9 cellular contexts compared by ENCODE assay signal in the genomic region with DNA sequence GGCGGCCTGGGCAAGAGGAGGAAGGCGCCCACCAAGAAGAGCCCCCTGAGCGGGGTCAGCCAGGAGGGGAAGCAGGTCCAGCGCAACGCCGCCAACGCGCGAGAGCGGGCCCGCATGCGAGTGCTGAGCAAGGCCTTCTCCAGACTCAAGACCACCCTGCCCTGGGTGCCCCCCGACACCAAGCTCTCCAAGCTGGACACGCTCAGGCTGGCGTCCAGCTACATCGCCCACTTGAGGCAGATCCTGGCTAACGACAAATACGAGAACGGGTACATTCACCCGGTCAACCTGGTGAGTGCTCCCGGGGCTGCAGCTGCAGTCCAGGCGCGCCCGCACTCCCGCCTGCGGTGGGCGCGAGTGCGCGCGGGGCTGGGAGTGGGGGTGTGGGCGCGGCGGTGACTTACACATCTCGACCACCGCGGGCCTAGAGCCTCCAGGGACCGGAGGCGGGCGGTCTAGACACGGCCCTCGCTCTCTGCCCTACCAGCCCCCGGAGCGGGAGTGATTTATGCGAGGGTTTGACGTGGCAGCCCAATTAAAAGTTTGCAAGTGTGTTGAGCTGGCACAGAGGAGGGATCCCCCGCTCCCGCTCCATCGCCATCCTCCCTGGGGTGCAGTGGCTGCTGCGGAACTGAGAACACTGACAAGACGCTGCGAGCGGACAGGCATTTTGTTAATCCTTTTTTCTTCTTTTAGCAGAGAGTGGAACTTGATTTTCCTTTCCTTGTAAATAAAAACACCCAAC. TPM values are rescaled to one million over a fixed set of nuclear protein-coding genes. Genes with fewer than 3 reads are reported as not detected.
A peak's percentile ranks its signal among the peaks of the same experiment; 100 is the strongest.
DNase-seq lines count a peak whose midpoint lies in the region; ATAC-seq and TF ChIP-seq lines count a peak whose summit lies in the region.
"Had no signal": no experiment of that assay in that cellular context is flagged by ENCODE, and none has a peak within 500 bp of the region (broad histone marks: within the 10 kb centered on the region; RNA-seq: fewer than 3 reads in every experiment).

No MANE protein-coding gene starts in this region.

- RAD21 ChIA-PET in HCT116 (lab: Charles Lee; ENCODE audit: low non-redundant PET in 1 of 2, low total read pairs in 2 of 2, uncharacterized antibody in 2 of 2, unreplicated experiment in 2 of 2): no interaction called here

- no peak for DNase-seq in HCT116 (ENCODE audit: low read depth, low spot score)
- DNase-seq in astrocyte of the cerebellum (ENCODE audit: low read depth): no peak
- no peak for DNase-seq in skeletal muscle cell (ENCODE audit: low read depth)
- no peak for DNase-seq in activated effector memory CD4-positive, alpha-beta T cell treated with anti-CD3 and anti-CD28 coated beads, Interleukin-2, amount 50 U/mL, for 16 hours
- no peak for DNase-seq in NCI-H524 treated with DMSO at 0.1 percent for 48 hours (lab: John Stamatoyannopoulos, UW)
- DNase-seq in activated effector memory CD4-positive, alpha-beta T cell treated with Interleukin-2 at 50 U/mL for 16 hours: no peak
- DNase-seq in caudate nucleus (lab: John Stamatoyannopoulos, UW): no peak

- peak overlapping the region; percentile 32 for H3K4me2 ChIP-seq in HCT116 (ENCODE audit: low read length)

- H3K27ac ChIP-seq in HCT116 (ENCODE audit: low read depth, low read length) (peak overlapping the region; percentile 11; the same call in 1 of the 2 replicates), caudate nucleus (ENCODE audit: low read depth, low read length) (no peak overlapping the region)
- H3K27ac ChIP-seq: skin epidermis had no signal

- H3K79me2 ChIP-seq in HCT116 (ENCODE audit: insufficient read depth, low read length): no peaks in the 10 kb centered on the region

- POLR2A ChIA-PET in HCT116 (lab: Charles Lee): no interaction called here

- H3K27me3 ChIP-seq in HCT116 (ENCODE audit: insufficient read depth, low read length): peaks cover 6% of the 10 kb centered on the region; the same call in 1 of the 2 replicates
- H3K27me3 ChIP-seq in iPS-15b (ENCODE audit: control insufficient read depth, insufficient read depth, low read length): peaks cover 95% of the 10 kb centered on the region

- no peak overlapping the region for H3K4me3 ChIP-seq in HCT116 (replicated peaks in 1 of 2; ENCODE audit: low read depth in 1 of 2, low read length in 2 of 2)
- H3K4me3 ChIP-seq in astrocyte of the cerebellum (ENCODE audit: low read depth, low read length): peak overlapping the region; percentile 48
- H3K4me3 ChIP-seq in iPS-15b (ENCODE audit: low read depth, low read length): peak overlapping the region; percentile 82
- peak overlapping the region; percentile 41 for H3K4me3 ChIP-seq in skeletal muscle cell (ENCODE audit: low read depth, low read length)
- H3K4me3 ChIP-seq: skin epidermis had no signal

- no peak for TF ChIP-seq POLR2A in HCT116 (IDR thresholded peaks at IDR 0.05; ENCODE audit: borderline replicate concordance, extremely low read depth, insufficient read depth, insufficient read length)

- in situ Hi-C loops in astrocyte of the cerebellum (cut with HindIII; ENCODE audit: low sequenced_read_pairs): no loop called here

- H3K9me3 ChIP-seq in HCT116 (ENCODE audit: control insufficient read depth in 1 of 2, insufficient read depth in 1 of 2, low read depth in 1 of 2, low read length in 2 of 2) (no peaks in the 10 kb centered on the region), iPS-15b (ENCODE audit: control insufficient read depth, insufficient read depth, low read length) (no peaks in the 10 kb centered on the region)

- H3K36me3 ChIP-seq in HCT116 (ENCODE audit: control insufficient read depth in 1 of 2, insufficient read depth in 2 of 2, low read length in 2 of 2): no peaks in the 10 kb centered on the region
- H3K36me3 ChIP-seq in iPS-15b (ENCODE audit: control insufficient read depth, insufficient read depth, low read length): no peaks in the 10 kb centered on the region

- no peak overlapping the region for H2AFZ ChIP-seq in HCT116 (ENCODE audit: low read depth, low read length, poor library complexity, severe bottlenecking)

- intact Hi-C loops in HCT116 (cut with micrococcal nuclease): no loop called here

- H3K9me2 ChIP-seq in HCT116 (ENCODE audit: insufficient read depth): no peaks in the 10 kb centered on the region

- H4K20me1 ChIP-seq in HCT116 (ENCODE audit: insufficient read depth): no peaks in the 10 kb centered on the region

- TF ChIP-seq RAD21 in HCT116 (IDR thresholded peaks at IDR 0.05; ENCODE audit: low read depth): no peak

- ATAC-seq in HCT116: no peak

- no TSS peak for BruUV-seq in HCT116 (replicated peaks; lab: Mats Ljungman, UMichigan)

- no peak for TF ChIP-seq CTCF in HCT116 (IDR thresholded peaks at IDR 0.05 in 2 of 3, conservative IDR thresholded peaks at IDR 0.05 in 1 of 3; ENCODE audit: borderline replicate concordance in 1 of 3, insufficient read depth in 1 of 3, low read depth in 2 of 3, low read length in 2 of 3)
- TF ChIP-seq CTCF in astrocyte of the cerebellum (IDR thresholded peaks at IDR 0.05; ENCODE audit: low read depth, low read length, missing control alignments): peak; percentile 21

- CTCF ChIA-PET in HCT116 (lab: Charles Lee): no interaction called here

- H3K9ac ChIP-seq in HCT116 (ENCODE audit: low read length): no peak overlapping the region
- H3K9ac ChIP-seq in iPS-15b (ENCODE audit: low read depth, low read length): no peak overlapping the region

- H3K4me1 ChIP-seq in HCT116 (ENCODE audit: control insufficient read depth in 1 of 2, insufficient read depth in 2 of 2, low read length in 2 of 2) (peaks cover 4 to 22% of the 10 kb centered on the region in 2 experiments; a peak in 3 of 4 replicates), iPS-15b (ENCODE audit: control insufficient read depth, insufficient read depth, low read length) (peaks cover 9% of the 10 kb centered on the region)

TF ChIP-seq in HCT116, 20 proteins besides CTCF, POLR2A, EP300 and RAD21:
- TF ChIP-seq FOSL1 (IDR thresholded peaks at IDR 0.05; ENCODE audit: low read depth) (no peak), TCF7L2 (IDR thresholded peaks at IDR 0.05; ENCODE audit: borderline replicate concordance, extremely low read depth, insufficient read depth, insufficient read length) (no peak), POLR2AphosphoS5 (IDR thresholded peaks at IDR 0.05; ENCODE audit: low read depth, low read length) (no peak), ZNF274 (IDR thresholded peaks at IDR 0.05; ENCODE audit: low read depth, low read length) (no peak), ZFX (IDR thresholded peaks at IDR 0.05) (no peak), ELF1 (IDR thresholded peaks at IDR 0.05; ENCODE audit: borderline replicate concordance, low read depth) (no peak), SP1 (IDR thresholded peaks at IDR 0.05; ENCODE audit: low read depth) (no peak), CBX3 (IDR thresholded peaks at IDR 0.05; ENCODE audit: low read depth) (no peak), EZH2 (IDR thresholded peaks at IDR 0.05) (no peak), MAX (IDR thresholded peaks at IDR 0.05) (no peak), EGR1 (IDR thresholded peaks at IDR 0.05; ENCODE audit: low read depth) (no peak)
- TF ChIP-seq, protein P1, sequence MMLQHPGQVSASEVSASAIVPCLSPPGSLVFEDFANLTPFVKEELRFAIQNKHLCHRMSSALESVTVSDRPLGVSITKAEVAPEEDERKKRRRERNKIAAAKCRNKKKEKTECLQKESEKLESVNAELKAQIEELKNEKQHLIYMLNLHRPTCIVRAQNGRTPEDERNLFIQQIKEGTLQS (IDR thresholded peaks at IDR 0.05): no peak
- TF ChIP-seq, protein P2, sequence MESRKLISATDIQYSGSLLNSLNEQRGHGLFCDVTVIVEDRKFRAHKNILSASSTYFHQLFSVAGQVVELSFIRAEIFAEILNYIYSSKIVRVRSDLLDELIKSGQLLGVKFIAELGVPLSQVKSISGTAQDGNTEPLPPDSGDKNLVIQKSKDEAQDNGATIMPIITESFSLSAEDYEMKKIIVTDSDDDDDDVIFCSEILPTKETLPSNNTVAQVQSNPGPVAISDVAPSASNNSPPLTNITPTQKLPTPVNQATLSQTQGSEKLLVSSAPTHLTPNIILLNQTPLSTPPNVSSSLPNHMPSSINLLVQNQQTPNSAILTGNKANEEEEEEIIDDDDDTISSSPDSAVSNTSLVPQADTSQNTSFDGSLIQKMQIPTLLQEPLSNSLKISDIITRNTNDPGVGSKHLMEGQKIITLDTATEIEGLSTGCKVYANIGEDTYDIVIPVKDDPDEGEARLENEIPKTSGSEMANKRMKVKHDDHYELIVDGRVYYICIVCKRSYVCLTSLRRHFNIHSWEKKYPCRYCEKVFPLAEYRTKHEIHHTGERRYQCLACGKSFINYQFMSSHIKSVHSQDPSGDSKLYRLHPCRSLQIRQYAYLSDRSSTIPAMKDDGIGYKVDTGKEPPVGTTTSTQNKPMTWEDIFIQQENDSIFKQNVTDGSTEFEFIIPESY (IDR thresholded peaks at IDR 0.05; ENCODE audit: extremely low read depth, insufficient replicate concordance, low read length): no peak

RNA-seq across cellular contexts. Expression of gene TCF21, which starts 0.8 kb away (rescaled TPM):
- 0.20 TPM for total RNA-seq in HCT116 (2021; ENCODE audit: unreplicated experiment)
- 0.01 and 0.04 TPM in 2 replicates for polyA plus RNA-seq in HCT116 (2012)

Comparison
In these comparisons a context has a peak if more than half of its experiments do, and no peak if none do; other contexts are left out.
1. H3K4me3 ChIP-seq: peak in astrocyte of the cerebellum (single experiment), iPS-15b (single experiment) and skeletal muscle cell (single experiment); none in HCT116 (0 of 2).